Comparison of ENCODE assay signal across 9 cellular contexts in the genomic region with DNA sequence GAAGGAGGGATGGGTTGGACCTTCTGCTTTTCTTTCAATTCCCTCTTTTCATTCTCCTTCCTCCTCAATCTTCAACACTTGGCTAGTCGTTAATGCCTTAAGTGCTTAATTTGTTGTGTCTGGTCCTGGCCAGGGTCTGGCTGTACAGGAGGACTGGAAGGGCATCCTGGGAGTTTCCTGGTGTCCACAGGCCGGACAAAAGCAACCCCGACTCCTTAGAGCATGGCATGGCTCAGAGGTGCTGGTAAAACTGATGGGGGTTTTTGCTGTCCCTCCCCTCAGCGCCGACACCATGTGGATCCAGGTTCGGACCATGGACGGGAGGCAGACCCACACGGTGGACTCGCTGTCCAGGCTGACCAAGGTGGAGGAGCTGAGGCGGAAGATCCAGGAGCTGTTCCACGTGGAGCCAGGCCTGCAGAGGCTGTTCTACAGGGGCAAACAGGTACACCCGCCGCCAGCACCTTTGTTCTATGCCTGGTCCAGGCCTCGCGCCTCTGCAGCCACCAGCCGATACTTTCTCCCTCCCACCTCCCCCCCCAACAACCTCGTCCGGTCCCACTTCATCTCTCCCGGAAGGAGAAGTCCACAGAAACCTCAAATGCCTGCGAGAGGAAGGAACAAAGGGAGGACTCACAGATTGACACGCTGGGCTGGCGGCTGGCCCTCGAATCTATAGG. TPM values are rescaled to one million over a fixed set of nuclear protein-coding genes. Genes with fewer than 3 reads are reported as not detected.
DNase-seq lines count a peak whose midpoint lies in the region; ATAC-seq and TF ChIP-seq lines count a peak whose summit lies in the region.
"Had no signal": no experiment of that assay in that cellular context is flagged by ENCODE, and none has a peak within 500 bp of the region (broad histone marks: within the 10 kb centered on the region; RNA-seq: fewer than 3 reads in every experiment).

No MANE protein-coding gene starts in this region.

- peaks cover 7% of the 10 kb centered on the region for H3K4me1 ChIP-seq in MM.1S (ENCODE audit: low read length)

- peak overlapping the region; percentile 16 for H2AFZ ChIP-seq in MM.1S (ENCODE audit: low read length)

- H3K79me2 ChIP-seq in MM.1S (ENCODE audit: low read length) = peaks cover 56% of the 10 kb centered on the region

- H3K36me3 Mint-ChIP-seq in activated CD4-positive, alpha-beta T cell treated with anti-CD3 and anti-CD28 coated beads, Interleukin-2, amount 10 ng/mL, durations not matched to agents 24 days and 14 days (ENCODE audit: low read depth) = peaks cover 46% of the 10 kb centered on the region
- H3K36me3 Mint-ChIP-seq in activated naive CD8-positive, alpha-beta T cell = peaks cover 5% of the 10 kb centered on the region

- H3K4me3 ChIP-seq in MM.1S (ENCODE audit: low read length) (peak overlapping the region; percentile 65), iPS-18c (ENCODE audit: insufficient read depth, low read depth, low read length) (peak overlapping the region; percentile 80)

- intact Hi-C loops in activated CD4-positive, alpha-beta T cell treated with anti-CD3 and anti-CD28 coated beads, Interleukin-2, amount 10 ng/mL, durations not matched to agents 24 days and 14 days (cut with micrococcal nuclease) = loop anchor here (1.0 to 5.0 kb wide), 5 partner anchors 38 to 188 kb away; partner anchors contain the start of genes DPP9 and PLIN3

- H3K27ac ChIP-seq in MM.1S (ENCODE audit: low read length) = no peak overlapping the region

- H3F3A ChIP-seq in MM.1S (ENCODE audit: insufficient read depth, low read length) = peaks cover 5% of the 10 kb centered on the region; the same call in 1 of the 2 replicates

- H3K9me3 Mint-ChIP-seq in activated CD4-positive, alpha-beta T cell treated with anti-CD3 and anti-CD28 coated beads, Interleukin-2, amount 10 ng/mL, durations not matched to agents 24 days and 14 days = no peaks in the 10 kb centered on the region
- no peaks in the 10 kb centered on the region for H3K9me3 Mint-ChIP-seq in activated naive CD8-positive, alpha-beta T cell (ENCODE audit: low read depth)

- H3K36me3 ChIP-seq in MM.1S (replicated peaks; ENCODE audit: insufficient read depth, low read length) = 0 out of 2 replicates have a peak, but pooled peaks cover 8% of the 10 kb centered on the region

- no peaks in the 10 kb centered on the region for H3K27me3 ChIP-seq in MM.1S (replicated peaks; ENCODE audit: insufficient read depth, low read length)

- peak overlapping the region; percentile 90 for H3K9ac ChIP-seq in MM.1S (ENCODE audit: low read length)

- no peak for ATAC-seq in esophagus mucosa

- H3K9me3 ChIP-seq in MM.1S (replicated peaks; ENCODE audit: insufficient read depth, low read length) (no peaks in the 10 kb centered on the region), iPS-18c (ENCODE audit: control insufficient read depth, insufficient read depth, low read length) (peaks cover 2% of the 10 kb centered on the region)

- H3K27ac Mint-ChIP-seq in activated CD4-positive, alpha-beta T cell treated with anti-CD3 and anti-CD28 coated beads, Interleukin-2, amount 10 ng/mL, durations not matched to agents 24 days and 14 days = peak overlapping the region; percentile 86
- peak overlapping the region; percentile 90 for H3K27ac Mint-ChIP-seq in activated naive CD8-positive, alpha-beta T cell

- no peaks in the 10 kb centered on the region for H3K9me2 ChIP-seq in MM.1S (replicated peaks; ENCODE audit: insufficient read depth, low read length)

- peaks cover 19% of the 10 kb centered on the region for H4K20me1 ChIP-seq in MM.1S (ENCODE audit: insufficient read depth, low read length)

- peak; percentile 76 for DNase-seq in activated CD4-positive, alpha-beta T cell treated with anti-CD3 and anti-CD28 coated beads, Interleukin-2, amount 10 ng/mL, durations not matched to agents 24 days and 14 days
- no peak for DNase-seq in activated CD4-positive, alpha-beta T cell treated with anti-CD3 and anti-CD28 coated beads, Interleukin-2, amount 50 U/mL, for 1 hour
- DNase-seq in MM.1S (no peak), cerebellum (ENCODE audit: low spot score) (no peak)
- DNase-seq in stimulated activated CD8-positive, alpha-beta memory T cell treated with anti-CD3 and anti-CD28 coated beads, Interleukin-4, amount 100 ng/mL, for 48 hours = peak; percentile 44

- peak overlapping the region; percentile 93 for H3K4me2 ChIP-seq in MM.1S (ENCODE audit: low read depth, low read length)

- H3K4me3 Mint-ChIP-seq in activated CD4-positive, alpha-beta T cell treated with anti-CD3 and anti-CD28 coated beads, Interleukin-2, amount 10 ng/mL, durations not matched to agents 24 days and 14 days = peak overlapping the region; percentile 86
- H3K4me3 Mint-ChIP-seq in activated naive CD8-positive, alpha-beta T cell = peak overlapping the region; percentile 98

- H3K27me3 Mint-ChIP-seq in activated CD4-positive, alpha-beta T cell treated with anti-CD3 and anti-CD28 coated beads, Interleukin-2, amount 10 ng/mL, durations not matched to agents 24 days and 14 days = no peaks in the 10 kb centered on the region
- no peaks in the 10 kb centered on the region for H3K27me3 Mint-ChIP-seq in activated naive CD8-positive, alpha-beta T cell

- peaks cover 42% of the 10 kb centered on the region for H3K4me1 Mint-ChIP-seq in activated CD4-positive, alpha-beta T cell treated with anti-CD3 and anti-CD28 coated beads, Interleukin-2, amount 10 ng/mL, durations not matched to agents 24 days and 14 days
- H3K4me1 Mint-ChIP-seq in activated naive CD8-positive, alpha-beta T cell (ENCODE audit: low read depth) = peaks cover 69% of the 10 kb centered on the region

- no peak for TF ChIP-seq CTCF in MM.1S (IDR thresholded peaks at IDR 0.05; ENCODE audit: low read length)

RNA-seq across cellular contexts. Expression of gene UHRF1, which starts 1.4 kb away (rescaled TPM):
- total RNA-seq in activated CD4-positive, alpha-beta T cell treated with anti-CD3 and anti-CD28 coated beads, Interleukin-2, amount 10 ng/mL, durations not matched to agents 24 days and 14 days = 158 and 161 TPM in 2 replicates
- total RNA-seq in esophagus mucosa (13.5 TPM), cerebellum (22.9 TPM)

RNA-seq across cellular contexts. Expression of gene ARRDC5, which starts 8.0 kb away (rescaled TPM):
- 0.24 and 0.28 TPM in 2 replicates for total RNA-seq in activated CD4-positive, alpha-beta T cell treated with anti-CD3 and anti-CD28 coated beads, Interleukin-2, amount 10 ng/mL, durations not matched to agents 24 days and 14 days
- not detected for total RNA-seq in esophagus mucosa
- total RNA-seq in cerebellum = not detected
- total RNA-seq: frontal cortex had no signal

RNA-seq across cellular contexts. Expression of gene PLIN3, which starts 43.3 kb away (rescaled TPM):
- 28.6 and 34.4 TPM in 2 replicates for total RNA-seq in activated CD4-positive, alpha-beta T cell treated with anti-CD3 and anti-CD28 coated beads, Interleukin-2, amount 10 ng/mL, durations not matched to agents 24 days and 14 days
- 152 TPM for total RNA-seq in esophagus mucosa
- total RNA-seq in cerebellum = 12.7 TPM

RNA-seq across cellular contexts. Expression of gene KDM4B, which starts 58.2 kb away (rescaled TPM):
- total RNA-seq in activated CD4-positive, alpha-beta T cell treated with anti-CD3 and anti-CD28 coated beads, Interleukin-2, amount 10 ng/mL, durations not matched to agents 24 days and 14 days = 49.2 and 52.0 TPM in 2 replicates
- total RNA-seq in esophagus mucosa = 22.4 TPM
- total RNA-seq in cerebellum = 39.7 TPM

Comparison
In these comparisons a context has a peak if more than half of its experiments do, and no peak if none do; other contexts are left out.
1. DNase-seq: peak in activated CD4-positive, alpha-beta T cell treated with anti-CD3 and anti-CD28 coated beads, Interleukin-2, amount 10 ng/mL, durations not matched to agents 24 days and 14 days (single experiment) and stimulated activated CD8-positive, alpha-beta memory T cell treated with anti-CD3 and anti-CD28 coated beads, Interleukin-4, amount 100 ng/mL, for 48 hours (single experiment); none in activated CD4-positive, alpha-beta T cell treated with anti-CD3 and anti-CD28 coated beads, Interleukin-2, amount 50 U/mL, for 1 hour (single experiment), MM.1S (single experiment) and cerebellum (single experiment).